1 cellular context compared by ENCODE assay signal in the genomic region with DNA sequence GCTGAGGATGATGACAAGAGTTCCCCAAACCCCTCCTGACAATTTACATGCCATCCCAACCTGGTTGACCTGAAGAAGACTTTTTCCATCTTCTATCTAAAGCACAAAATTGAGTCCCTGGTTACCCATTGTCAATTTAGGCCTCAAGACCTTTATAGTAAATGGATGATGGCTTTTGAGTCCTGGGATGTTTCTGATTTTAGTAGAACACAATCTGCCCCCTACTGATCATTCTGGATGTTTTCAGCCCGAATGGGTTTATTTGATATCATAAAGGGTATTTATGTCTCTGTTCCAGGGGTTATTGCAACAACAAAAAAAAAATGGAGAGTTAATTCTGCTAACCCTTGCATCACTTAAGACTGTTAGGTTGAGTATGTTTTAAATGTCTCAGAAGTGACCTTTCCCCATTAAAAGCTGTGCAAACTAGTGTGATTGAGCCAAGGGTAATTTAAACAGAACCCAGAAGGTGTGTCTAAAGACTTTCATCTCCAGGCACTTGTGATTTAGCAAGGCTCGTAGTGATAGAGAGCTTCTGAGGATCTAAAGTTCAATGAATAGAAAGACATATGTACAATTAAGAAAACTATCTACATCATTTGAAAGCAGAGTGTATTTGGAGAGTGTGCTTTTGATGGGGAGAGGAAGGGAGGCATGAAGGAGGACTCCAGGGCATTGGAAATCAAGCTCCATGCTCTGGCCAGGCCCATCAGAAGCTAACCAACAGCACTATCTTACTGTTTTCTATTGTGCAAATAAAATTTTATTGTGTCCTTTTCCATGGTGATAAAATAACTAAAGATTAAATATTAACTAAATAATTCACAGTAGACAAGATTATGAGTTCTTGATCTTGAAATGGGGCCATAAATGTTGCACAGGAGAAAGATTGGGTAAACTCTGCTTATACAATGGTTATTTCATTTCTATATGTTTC.
A peak's percentile ranks its signal among the peaks of the same experiment; 100 is the strongest.
TF ChIP-seq lines count a peak whose summit lies in the region.

No MANE protein-coding gene starts in this region.

TF ChIP-seq in K562, 482 proteins besides CTCF, POLR2A, EP300 and RAD21 (continued from another document):
- TF ChIP-seq, protein P1, sequence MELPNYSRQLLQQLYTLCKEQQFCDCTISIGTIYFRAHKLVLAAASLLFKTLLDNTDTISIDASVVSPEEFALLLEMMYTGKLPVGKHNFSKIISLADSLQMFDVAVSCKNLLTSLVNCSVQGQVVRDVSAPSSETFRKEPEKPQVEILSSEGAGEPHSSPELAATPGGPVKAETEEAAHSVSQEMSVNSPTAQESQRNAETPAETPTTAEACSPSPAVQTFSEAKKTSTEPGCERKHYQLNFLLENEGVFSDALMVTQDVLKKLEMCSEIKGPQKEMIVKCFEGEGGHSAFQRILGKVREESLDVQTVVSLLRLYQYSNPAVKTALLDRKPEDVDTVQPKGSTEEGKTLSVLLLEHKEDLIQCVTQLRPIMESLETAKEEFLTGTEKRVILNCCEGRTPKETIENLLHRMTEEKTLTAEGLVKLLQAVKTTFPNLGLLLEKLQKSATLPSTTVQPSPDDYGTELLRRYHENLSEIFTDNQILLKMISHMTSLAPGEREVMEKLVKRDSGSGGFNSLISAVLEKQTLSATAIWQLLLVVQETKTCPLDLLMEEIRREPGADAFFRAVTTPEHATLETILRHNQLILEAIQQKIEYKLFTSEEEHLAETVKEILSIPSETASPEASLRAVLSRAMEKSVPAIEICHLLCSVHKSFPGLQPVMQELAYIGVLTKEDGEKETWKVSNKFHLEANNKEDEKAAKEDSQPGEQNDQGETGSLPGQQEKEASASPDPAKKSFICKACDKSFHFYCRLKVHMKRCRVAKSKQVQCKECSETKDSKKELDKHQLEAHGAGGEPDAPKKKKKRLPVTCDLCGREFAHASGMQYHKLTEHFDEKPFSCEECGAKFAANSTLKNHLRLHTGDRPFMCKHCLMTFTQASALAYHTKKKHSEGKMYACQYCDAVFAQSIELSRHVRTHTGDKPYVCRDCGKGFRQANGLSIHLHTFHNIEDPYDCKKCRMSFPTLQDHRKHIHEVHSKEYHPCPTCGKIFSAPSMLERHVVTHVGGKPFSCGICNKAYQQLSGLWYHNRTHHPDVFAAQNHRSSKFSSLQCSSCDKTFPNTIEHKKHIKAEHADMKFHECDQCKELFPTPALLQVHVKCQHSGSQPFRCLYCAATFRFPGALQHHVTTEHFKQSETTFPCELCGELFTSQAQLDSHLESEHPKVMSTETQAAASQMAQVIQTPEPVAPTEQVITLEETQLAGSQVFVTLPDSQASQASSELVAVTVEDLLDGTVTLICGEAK (IDR thresholded peaks at IDR 0.05) = no peak
- TF ChIP-seq, protein P1 (CRISPR knock-in tag; IDR thresholded peaks at IDR 0.05) = no peak
- TF ChIP-seq TEAD2 (tag; IDR thresholded peaks at IDR 0.05) (no peak), ZBTB7A (IDR thresholded peaks at IDR 0.05; ENCODE audit: borderline replicate concordance, control insufficient read depth, low read depth, low read length) (no peak), ILK (tag; IDR thresholded peaks at IDR 0.05; ENCODE audit: borderline replicate concordance, low read depth) (no peak), SAFB2 (IDR thresholded peaks at IDR 0.05; ENCODE audit: borderline replicate concordance, low read depth, low read length, severe bottlenecking) (no peak), NR4A1 (CRISPR knock-in tag; IDR thresholded peaks at IDR 0.05) (no peak), NR4A1 (tag; IDR thresholded peaks at IDR 0.05) (no peak), ELF2 (CRISPR knock-in tag; IDR thresholded peaks at IDR 0.05) (no peak), ZNF3 (CRISPR knock-in tag; IDR thresholded peaks at IDR 0.05) (no peak), MEIS2 (IDR thresholded peaks at IDR 0.05; ENCODE audit: partially characterized antibody) (no peak), ZNF197 (CRISPR knock-in tag; IDR thresholded peaks at IDR 0.05; ENCODE audit: low read depth) (no peak), STAG1 (CRISPR knock-in tag; IDR thresholded peaks at IDR 0.05; ENCODE audit: borderline replicate concordance) (no peak), TAF15 (IDR thresholded peaks at IDR 0.05; ENCODE audit: low read depth, low read length) (no peak), NR3C1 (CRISPR knock-in tag; IDR thresholded peaks at IDR 0.05) (no peak)
- TF ChIP-seq, protein P2, sequence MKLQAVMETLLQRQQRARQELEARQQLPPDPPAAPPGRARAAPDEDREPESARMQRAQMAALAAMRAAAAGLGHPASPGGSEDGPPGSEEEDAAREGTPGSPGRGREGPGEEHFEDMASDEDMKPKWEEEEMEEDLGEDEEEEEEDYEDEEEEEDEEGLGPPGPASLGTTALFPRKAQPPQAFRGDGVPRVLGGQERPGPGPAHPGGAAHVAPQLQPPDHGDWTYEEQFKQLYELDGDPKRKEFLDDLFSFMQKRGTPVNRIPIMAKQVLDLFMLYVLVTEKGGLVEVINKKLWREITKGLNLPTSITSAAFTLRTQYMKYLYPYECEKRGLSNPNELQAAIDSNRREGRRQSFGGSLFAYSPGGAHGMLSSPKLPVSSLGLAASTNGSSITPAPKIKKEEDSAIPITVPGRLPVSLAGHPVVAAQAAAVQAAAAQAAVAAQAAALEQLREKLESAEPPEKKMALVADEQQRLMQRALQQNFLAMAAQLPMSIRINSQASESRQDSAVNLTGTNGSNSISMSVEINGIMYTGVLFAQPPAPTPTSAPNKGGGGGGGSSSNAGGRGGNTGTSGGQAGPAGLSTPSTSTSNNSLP (IDR thresholded peaks at IDR 0.05; ENCODE audit: borderline replicate concordance, low read depth, low read length) = 0 out of 2 replicates have a peak, but pooled peaks have one; percentile 39
- TF ChIP-seq, protein P3, sequence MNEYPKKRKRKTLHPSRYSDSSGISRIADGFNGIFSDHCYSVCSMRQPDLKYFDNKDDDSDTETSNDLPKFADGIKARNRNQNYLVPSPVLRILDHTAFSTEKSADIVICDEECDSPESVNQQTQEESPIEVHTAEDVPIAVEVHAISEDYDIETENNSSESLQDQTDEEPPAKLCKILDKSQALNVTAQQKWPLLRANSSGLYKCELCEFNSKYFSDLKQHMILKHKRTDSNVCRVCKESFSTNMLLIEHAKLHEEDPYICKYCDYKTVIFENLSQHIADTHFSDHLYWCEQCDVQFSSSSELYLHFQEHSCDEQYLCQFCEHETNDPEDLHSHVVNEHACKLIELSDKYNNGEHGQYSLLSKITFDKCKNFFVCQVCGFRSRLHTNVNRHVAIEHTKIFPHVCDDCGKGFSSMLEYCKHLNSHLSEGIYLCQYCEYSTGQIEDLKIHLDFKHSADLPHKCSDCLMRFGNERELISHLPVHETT (CRISPR knock-in tag; conservative IDR thresholded peaks at IDR 0.05 in 1 of 2, IDR thresholded peaks at IDR 0.05 in 1 of 2) = no peak
